Comparison of ENCODE assay signal across 9 cellular contexts in genomic region chr17:1645207-1646171, GRCh38.
DNase-seq lines count a peak whose midpoint lies in the region; ATAC-seq lines count a peak whose summit lies in the region.
"Had no signal": no experiment of that assay in that cellular context is flagged by ENCODE, and none has a peak within 500 bp of the region (broad histone marks: within the 10 kb centered on the region; RNA-seq: fewer than 3 reads in every experiment).

SCARF1 (minus strand) TSS chr17:1645732; CDS start chr17:1645697, 35 bp downstream.

- ATAC-seq in HG02852 (IDR thresholded peaks at IDR 0.05; ENCODE audit: unreplicated experiment): no peak

- peaks cover under 1% of the 10 kb centered on the region for H3K36me3 Mint-ChIP-seq in activated naive CD4-positive, alpha-beta T cell treated with anti-CD3 and anti-CD28 coated beads, Interleukin-2, amount 10 ng/mL, durations not matched to agents 7 days and 5 days

- DNase-seq in activated naive CD4-positive, alpha-beta T cell treated with anti-CD3 and anti-CD28 coated beads, Interleukin-2, amount 10 ng/mL, durations not matched to agents 7 days and 5 days: no peak
- DNase-seq in activated naive CD4-positive, alpha-beta T cell treated with Interleukin-2 at 50 U/mL for 16 hours: no peak
- DNase-seq in ecto neural progenitor cell (ENCODE audit: low spot score) (peak; percentile 57), NCI-H1092 treated with DMSO at 0.1 percent for 48 hours (lab: John Stamatoyannopoulos, UW) (no peak), HAP-1 (ENCODE audit: low spot score in 2 of 2) (no peak), NCI-H345 treated with DMSO at 0.1 percent for 48 hours (lab: John Stamatoyannopoulos, UW; ENCODE audit: unreplicated experiment) (no peak)

- H3K4me3 Mint-ChIP-seq in activated naive CD4-positive, alpha-beta T cell treated with anti-CD3 and anti-CD28 coated beads, Interleukin-2, amount 10 ng/mL, durations not matched to agents 7 days and 5 days: peak within 1 kb of the TSS; percentile 75

- H3K36me3 ChIP-seq in mucosa of stomach (ENCODE audit: control insufficient read depth, insufficient read depth, low read length): no peaks in the 10 kb centered on the region
- peaks cover 7% of the 10 kb centered on the region for H3K36me3 ChIP-seq in HAP-1 (replicated peaks)

- no peak within 1 kb of the TSS for H3K4me3 ChIP-seq in mucosa of stomach (ENCODE audit: low read length)
- H3K4me3 ChIP-seq in HAP-1: no peak within 1 kb of the TSS
- H3K4me3 ChIP-seq: hepatocyte had no signal

- no peaks in the 10 kb centered on the region for H3K9me3 ChIP-seq in mucosa of stomach (ENCODE audit: control insufficient read depth, low read length)
- H3K9me3 ChIP-seq in HAP-1: no peaks in the 10 kb centered on the region

- H3K4me1 Mint-ChIP-seq in activated naive CD4-positive, alpha-beta T cell treated with anti-CD3 and anti-CD28 coated beads, Interleukin-2, amount 10 ng/mL, durations not matched to agents 7 days and 5 days: peaks cover 42% of the 10 kb centered on the region

- peak within 1 kb of the TSS; percentile 50 for H3K27ac Mint-ChIP-seq in activated naive CD4-positive, alpha-beta T cell treated with anti-CD3 and anti-CD28 coated beads, Interleukin-2, amount 10 ng/mL, durations not matched to agents 7 days and 5 days

- peaks cover 38% of the 10 kb centered on the region for H3K27me3 Mint-ChIP-seq in activated naive CD4-positive, alpha-beta T cell treated with anti-CD3 and anti-CD28 coated beads, Interleukin-2, amount 10 ng/mL, durations not matched to agents 7 days and 5 days

- H3K4me1 ChIP-seq in mucosa of stomach (ENCODE audit: control insufficient read depth, insufficient read depth, low read length) (peaks cover 36% of the 10 kb centered on the region), HAP-1 (peaks cover 7% of the 10 kb centered on the region)

- CTCF ChIA-PET in activated naive CD4-positive, alpha-beta T cell treated with anti-CD3 and anti-CD28 coated beads, Interleukin-2, amount 10 ng/mL, durations not matched to agents 7 days and 5 days (lab: Charles Lee): interaction anchor here (0.6 to 1.7 kb wide), 2 partner anchors 71 kb away, joined by 3 to 4 read pairs; no protein-coding TSS in a partner anchor

- H3K9me3 Mint-ChIP-seq in activated naive CD4-positive, alpha-beta T cell treated with anti-CD3 and anti-CD28 coated beads, Interleukin-2, amount 10 ng/mL, durations not matched to agents 7 days and 5 days: no peaks in the 10 kb centered on the region

- in situ Hi-C loops in HAP-1 (cut with MboI; ENCODE audit: low sequenced_read_pairs): loop anchor here (10.0 to 25.0 kb wide), 2 partner anchors 381 to 392 kb away; partner anchors contain the start of genes DPH1, OVCA2 and RTN4RL1

- H3K27me3 ChIP-seq in mucosa of stomach (ENCODE audit: control insufficient read depth, insufficient read depth, low read length) (no peaks in the 10 kb centered on the region), HAP-1 (ENCODE audit: low read depth) (no peaks in the 10 kb centered on the region)
- H3K27me3 ChIP-seq: hepatocyte had no signal

- peak within 1 kb of the TSS; percentile 44 for H3K9ac ChIP-seq in mucosa of stomach (ENCODE audit: low read length)
